In the genomic region with DNA sequence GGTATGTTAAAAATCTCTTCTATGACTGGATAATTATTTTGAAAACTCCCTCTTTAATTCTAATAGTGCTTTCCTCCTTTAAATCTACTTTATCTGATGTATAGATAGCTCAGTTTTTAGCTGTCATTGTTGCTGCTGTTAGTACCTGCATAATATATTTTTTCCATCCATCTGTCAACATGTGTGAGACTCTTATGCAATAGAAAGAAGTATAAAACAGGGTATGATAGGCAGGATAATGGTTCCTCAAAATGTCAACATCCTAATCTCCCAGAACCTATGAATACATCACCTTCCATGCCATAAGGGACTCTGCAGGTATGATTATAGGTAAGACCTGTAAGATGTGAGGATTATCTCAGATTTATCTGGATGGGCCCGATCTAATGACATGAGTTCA, we compare ENCODE assay signal across 23 cellular contexts.
DNase-seq lines count a peak whose midpoint lies in the region; ATAC-seq and TF ChIP-seq lines count a peak whose summit lies in the region.
"Had no signal": no experiment of that assay in that cellular context is flagged by ENCODE, and none has a peak within 500 bp of the region (broad histone marks: within the 10 kb centered on the region; RNA-seq: fewer than 3 reads in every experiment).

No MANE protein-coding gene starts in this region.

- H3K4me2 ChIP-seq in PC-3 (ENCODE audit: low read length), result no peak overlapping the region
- H3K4me2 ChIP-seq in neural cell (ENCODE audit: low read length), result no peak overlapping the region
- H3K4me2 ChIP-seq: BLaER1 had no signal

- POLR2A ChIA-PET in PC-3 (lab: Charles Lee; ENCODE audit: unreplicated experiment), result no interaction called here

- peaks cover 7% of the 10 kb centered on the region for H3K4me1 ChIP-seq in PC-3 (ENCODE audit: insufficient read depth, low read length)
- H3K4me1 ChIP-seq: BE2C, BLaER1 had no signal

- intact Hi-C loops in PC-3 (cut with micrococcal nuclease) (no loop called here), left ventricle myocardium superior (cut with micrococcal nuclease) (no loop called here)

- H3K79me2 ChIP-seq in PC-3 (ENCODE audit: low read length) (no peaks in the 10 kb centered on the region), neural cell (replicated peaks; ENCODE audit: insufficient read depth, low read length) (no peaks in the 10 kb centered on the region)

- H3K4me3 ChIP-seq in PC-3 (ENCODE audit: low read length), result no peak overlapping the region
- H3K4me3 ChIP-seq in neural cell (ENCODE audit: low read length), result no peak overlapping the region
- H3K4me3 ChIP-seq: BLaER1, GM12878 had no signal

- no peaks in the 10 kb centered on the region for H4K20me1 ChIP-seq in PC-3 (ENCODE audit: low read length)
- no peaks in the 10 kb centered on the region for H4K20me1 ChIP-seq in neural cell (ENCODE audit: insufficient read depth)
- H4K20me1 ChIP-seq: BLaER1 had no signal

- H3K36me3 ChIP-seq in PC-3 (ENCODE audit: low read depth, low read length) (no peaks in the 10 kb centered on the region), neural cell (ENCODE audit: insufficient read depth, low read length) (no peaks in the 10 kb centered on the region)
- H3K36me3 ChIP-seq: BE2C had no signal

- TF ChIP-seq EP300 in neural cell (conservative IDR thresholded peaks at IDR 0.05; ENCODE audit: poor library complexity, severe bottlenecking), result peak; percentile 95

- H3K9ac ChIP-seq in PC-3 (ENCODE audit: low read length) (no peak overlapping the region), neural cell (ENCODE audit: low read length) (no peak overlapping the region)
- H3K9ac ChIP-seq: BLaER1 had no signal

- H3F3A ChIP-seq in PC-3 (ENCODE audit: low read length, unreplicated experiment), result no peaks in the 10 kb centered on the region
- no peaks in the 10 kb centered on the region for H3F3A ChIP-seq in neural cell (ENCODE audit: insufficient read depth, low read length, poor library complexity, severe bottlenecking)

- no TSS peak for BruUV-seq in PC-3 (replicated peaks; lab: Mats Ljungman, UMichigan)

- peak overlapping the region; percentile 15; the same call in 1 of the 2 replicates for H3K27ac ChIP-seq in PC-3 (ENCODE audit: low read length)
- H3K27ac ChIP-seq in neural cell (ENCODE audit: low read length), result no peak overlapping the region
- H3K27ac ChIP-seq: BLaER1 had no signal

- H3K9me2 ChIP-seq in PC-3 (replicated peaks; ENCODE audit: low read length) (no peaks in the 10 kb centered on the region), neural cell (ENCODE audit: insufficient read depth, low read length) (no peaks in the 10 kb centered on the region)

- CTCF ChIA-PET in PC-3 (lab: Charles Lee), result no interaction called here

- TF ChIP-seq RAD21 in neural cell (conservative IDR thresholded peaks at IDR 0.05), result no peak

- ATAC-seq in PC-3 (no peak), left ventricle myocardium superior (no peak), HG03342 (IDR thresholded peaks at IDR 0.05; ENCODE audit: unreplicated experiment) (no peak), GM18909 (IDR thresholded peaks at IDR 0.05; ENCODE audit: poor library complexity, unreplicated experiment) (no peak)
- ATAC-seq: GM12878 had no signal

- H2AFZ ChIP-seq in PC-3 (ENCODE audit: low read length), result no peak overlapping the region
- no peak overlapping the region for H2AFZ ChIP-seq in neural cell (ENCODE audit: low read depth, low read length)

- H3K9me3 ChIP-seq in PC-3 (ENCODE audit: low read length), result no peaks in the 10 kb centered on the region
- H3K9me3 ChIP-seq in neural cell (ENCODE audit: low read length), result no peaks in the 10 kb centered on the region
- H3K9me3 ChIP-seq: BE2C, BLaER1 had no signal

- H3K27me3 ChIP-seq in PC-3 (ENCODE audit: low read length) (no peaks in the 10 kb centered on the region), neural cell (ENCODE audit: insufficient read depth, low read depth, low read length) (no peaks in the 10 kb centered on the region)
- H3K27me3 ChIP-seq: BE2C, BLaER1 had no signal

- DNase-seq in HT-29 (ENCODE audit: low spot score), result peak; percentile 46
- DNase-seq in PC-3, result no peak
- DNase-seq in left ventricle myocardium superior, result no peak
- DNase-seq: 8988T; ACHN; BE2C; C1 segment of cervical spinal cord; CD4-positive, alpha-beta memory T cell; CD4-positive, CD25-positive, alpha-beta regulatory T cell; CD8-positive, alpha-beta memory T cell; COR-L47; DMS 273 treated with DMSO at 0.1 percent for 48 hours; DMS153; DMS53; DMS79; DND-41; EL; GDM1 had no signal

- TF ChIP-seq CTCF in PC-3 (conservative IDR thresholded peaks at IDR 0.05; ENCODE audit: low read depth, low read length) (no peak), neural cell (IDR thresholded peaks at IDR 0.05; ENCODE audit: poor library complexity, severe bottlenecking) (no peak)

TF ChIP-seq in neural cell, 6 proteins besides CTCF, POLR2A, EP300 and RAD21:
- TF ChIP-seq EZH2 (IDR thresholded peaks at IDR 0.05; ENCODE audit: borderline replicate concordance, insufficient read depth, low read length, poor library complexity, severe bottlenecking) (no peak), MXI1 (conservative IDR thresholded peaks at IDR 0.05; ENCODE audit: poor library complexity, severe bottlenecking) (no peak), SMC3 (conservative IDR thresholded peaks at IDR 0.05; ENCODE audit: poor library complexity) (no peak), TAF1 (IDR thresholded peaks at IDR 0.05; ENCODE audit: low read depth) (no peak), REST (IDR thresholded peaks at IDR 0.05; ENCODE audit: borderline replicate concordance) (peak; percentile 19), POLR2AphosphoS5 (IDR thresholded peaks at IDR 0.05) (peak; percentile 73)
TF ChIP-seq in neural cell: peak in this region for 2.
